Comparison of ENCODE assay signal across 26 cellular contexts in genomic region chr10:37704566-37704965, GRCh38.
"Had no signal": no experiment of that assay in that cellular context is flagged by ENCODE, and none has a peak within 500 bp of the region (broad histone marks: within the 10 kb centered on the region; RNA-seq: fewer than 3 reads in every experiment).

No MANE protein-coding gene starts in this region.

- H3K27ac Mint-ChIP-seq: activated naive CD8-positive, alpha-beta T cell; mesothelial cell of epicardium; naive B cell; T-helper 1 cell treated with Interleukin-12 subunit alpha and Interleukin-12 subunit beta and Interleukin-4 antibody, amounts not matched to agents 30 μg/mL and 1 μg/mL, for 36 hours; type B pancreatic cell had no signal

- H3K4me3 Mint-ChIP-seq: activated naive CD8-positive, alpha-beta T cell; mesothelial cell of epicardium; naive B cell; T-helper 1 cell treated with Interleukin-12 subunit alpha and Interleukin-12 subunit beta and Interleukin-4 antibody, amounts not matched to agents 30 μg/mL and 1 μg/mL, for 36 hours; type B pancreatic cell had no signal

- ATAC-seq: activated CD4-positive, CD25-positive, alpha-beta regulatory T cell treated with anti-CD3 and anti-CD28 coated beads, Interleukin-2, amount 50 U/mL, for 24 hours; body of pancreas; gastrocnemius medialis; stimulated activated naive CD8-positive, alpha-beta T cell treated with anti-CD3 and anti-CD28 coated beads, Interleukin-15, Interleukin-2, amounts not matched to agents 100 U/mL and 50 U/mL, for 24 hours had no signal

- H3K27ac ChIP-seq: body of pancreas, colonic mucosa, dorsolateral prefrontal cortex, gastrocnemius medialis, ovary, prostate gland, thoracic aorta, WERI-Rb-1 had no signal

- H3K4me1 Mint-ChIP-seq: mesothelial cell of epicardium, naive B cell had no signal

- H3K27me3 Mint-ChIP-seq: naive B cell, type B pancreatic cell had no signal

- H3K36me3 Mint-ChIP-seq: activated naive CD8-positive, alpha-beta T cell; naive B cell; type B pancreatic cell had no signal

- H3K27me3 ChIP-seq: body of pancreas, colonic mucosa, gastrocnemius medialis, ovary had no signal

- H3K4me3 ChIP-seq: body of pancreas, colonic mucosa, dorsolateral prefrontal cortex, gastrocnemius medialis, ovary, prostate gland, thoracic aorta had no signal

- H3K36me3 ChIP-seq: colonic mucosa, gastrocnemius medialis, ovary, prostate gland, thoracic aorta, WERI-Rb-1 had no signal

- DNase-seq: activated CD4-positive, alpha-beta T cell treated with anti-CD3 and anti-CD28 coated beads for 48 hours; activated CD4-positive, alpha-beta T cell treated with anti-CD3 and anti-CD28 coated beads, Interleukin-2, amount 50 U/mL, for 48 hours; activated CD8-positive, alpha-beta memory T cell treated with anti-CD3 and anti-CD28 coated beads for 24 hours; activated effector memory CD4-positive, alpha-beta T cell treated with Interleukin-2 at 50 U/mL for 16 hours; activated naive CD4-positive, alpha-beta T cell treated with Interleukin-2 at 50 U/mL for 16 hours; body of pancreas; colonic mucosa; effector memory CD4-positive, alpha-beta T cell; gastrocnemius medialis; glutamatergic neuron; left cardiac atrium; naive B cell; retina; stimulated activated CD4-positive, alpha-beta T cell treated with anti-CD3 and anti-CD28 coated beads, Interleukin-4, amount 100 ng/mL, for 1 hour; stimulated activated naive CD8-positive, alpha-beta T cell treated with anti-CD3 and anti-CD28 coated beads, Interleukin-15, Interleukin-2, amounts not matched to agents 100 U/mL and 50 U/mL, for 24 hours; T-helper 9 cell; WERI-Rb-1 had no signal

- H3K4me1 ChIP-seq: body of pancreas, colonic mucosa, gastrocnemius medialis, prostate gland had no signal
